Comparison of ENCODE assay signal across 17 cellular contexts in genomic region chr11:123597859-123598258, GRCh38. TPM values are rescaled to one million over a fixed set of nuclear protein-coding genes. Genes with fewer than 3 reads are reported as not detected.
"Had no signal": no experiment of that assay in that cellular context is flagged by ENCODE, and none has a peak within 500 bp of the region (broad histone marks: within the 10 kb centered on the region; RNA-seq: fewer than 3 reads in every experiment).

No MANE protein-coding gene starts in this region.

- H3K27ac Mint-ChIP-seq: dendritic cell treated with granulocyte-macrophage colony-stimulating factor and Interleukin-4, amounts not matched to agents 40 ng/mL and 50 ng/mL, for 4 days; effector memory CD8-positive, alpha-beta T cell; memory B cell; natural killer cell treated with Interleukin-12 subunit alpha and Interleukin-12 subunit beta and Interleukin-15 and Interleukin-18, amount 100 ng/mL, for 72 hours; T-helper 17 cell had no signal

- ATAC-seq: activated CD4-positive, CD25-positive, alpha-beta regulatory T cell treated with anti-CD3 and anti-CD28 coated beads, Interleukin-2, amount 50 U/mL, for 24 hours; effector memory CD8-positive, alpha-beta T cell; esophagus mucosa; foreskin keratinocyte; natural killer cell treated with Interleukin-12 subunit alpha and Interleukin-12 subunit beta and Interleukin-15 and Interleukin-18, amount 100 ng/mL, for 72 hours; psoas muscle; right lobe of liver; T-helper 17 cell had no signal

- H3K27me3 ChIP-seq: adrenal gland, foreskin keratinocyte, right lobe of liver, transverse colon had no signal

- H3K4me1 ChIP-seq: foreskin keratinocyte, psoas muscle, right lobe of liver, transverse colon had no signal

- H3K27ac ChIP-seq: adrenal gland, foreskin keratinocyte, left ventricle myocardium inferior, psoas muscle, right lobe of liver, transverse colon had no signal

- H3K36me3 Mint-ChIP-seq: memory B cell had no signal

- H3K4me3 Mint-ChIP-seq: dendritic cell treated with granulocyte-macrophage colony-stimulating factor and Interleukin-4, amounts not matched to agents 40 ng/mL and 50 ng/mL, for 4 days; effector memory CD8-positive, alpha-beta T cell; memory B cell; natural killer cell treated with Interleukin-12 subunit alpha and Interleukin-12 subunit beta and Interleukin-15 and Interleukin-18, amount 100 ng/mL, for 72 hours; T-helper 17 cell had no signal

- DNase-seq: activated naive CD4-positive, alpha-beta T cell treated with anti-CD3 and anti-CD28 coated beads, Interleukin-2, amount 50 U/mL, for 16 hours; activated T-cell treated with anti-CD3 and anti-CD28 coated beads, Interleukin-2, amount 50 U/mL, for 1 hour; adrenal gland; effector memory CD8-positive, alpha-beta T cell; foreskin keratinocyte; left ventricle myocardium inferior; psoas muscle; right lobe of liver; stimulated activated CD4-positive, alpha-beta T cell treated with anti-CD3 and anti-CD28 coated beads, Interleukin-2, amount 100 ng/mL, for 24 hours; stimulated activated naive CD4-positive, alpha-beta T cell; T-helper 17 cell; transverse colon had no signal

- H3K9me3 Mint-ChIP-seq: dendritic cell treated with granulocyte-macrophage colony-stimulating factor and Interleukin-4, amounts not matched to agents 40 ng/mL and 50 ng/mL, for 4 days; effector memory CD8-positive, alpha-beta T cell; memory B cell; natural killer cell treated with Interleukin-12 subunit alpha and Interleukin-12 subunit beta and Interleukin-15 and Interleukin-18, amount 100 ng/mL, for 72 hours had no signal

- H3K4me1 Mint-ChIP-seq: memory B cell had no signal

- H3K9me3 ChIP-seq: adrenal gland, left ventricle myocardium inferior, psoas muscle, right lobe of liver, transverse colon had no signal

- H3K27me3 Mint-ChIP-seq: dendritic cell treated with granulocyte-macrophage colony-stimulating factor and Interleukin-4, amounts not matched to agents 40 ng/mL and 50 ng/mL, for 4 days; effector memory CD8-positive, alpha-beta T cell; memory B cell; natural killer cell treated with Interleukin-12 subunit alpha and Interleukin-12 subunit beta and Interleukin-15 and Interleukin-18, amount 100 ng/mL, for 72 hours; T-helper 17 cell had no signal

- H3K36me3 ChIP-seq: right lobe of liver, transverse colon had no signal

- H3K4me3 ChIP-seq: adrenal gland, left ventricle myocardium inferior, psoas muscle, right lobe of liver, transverse colon had no signal

RNA-seq across cellular contexts. Expression of gene SCN3B, which starts 56.6 kb away (rescaled TPM):
- total RNA-seq: natural killer cell treated with Interleukin-12 subunit alpha and Interleukin-12 subunit beta and Interleukin-15 and Interleukin-18, amount 100 ng/mL, for 72 hours; T-helper 17 cell had no signal
